ENCODE assay signal across 9 cellular contexts in the genomic region with DNA sequence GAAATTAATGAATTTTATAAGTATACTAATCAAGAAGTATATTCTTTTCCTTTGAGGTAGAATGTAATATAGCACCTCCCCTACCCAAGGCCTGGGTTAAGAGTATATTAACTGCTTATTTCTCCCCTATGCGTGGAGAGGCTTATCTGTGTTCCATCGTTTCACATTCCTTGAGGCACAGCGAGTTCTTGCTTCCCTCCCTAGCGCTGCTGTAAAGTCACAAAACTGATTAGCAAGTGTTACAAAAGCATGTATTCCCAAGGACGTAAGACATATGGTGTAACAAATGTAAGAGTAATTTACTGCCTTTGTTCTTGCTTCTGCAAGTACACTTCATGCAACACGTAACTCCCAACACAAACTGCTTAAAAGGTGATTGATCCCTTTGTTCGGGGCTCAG. TPM values are rescaled to one million over a fixed set of nuclear protein-coding genes. Genes with fewer than 3 reads are reported as not detected.
DNase-seq lines count a peak whose midpoint lies in the region; ATAC-seq and TF ChIP-seq lines count a peak whose summit lies in the region.
"Had no signal": no experiment of that assay in that cellular context is flagged by ENCODE, and none has a peak within 500 bp of the region (broad histone marks: within the 10 kb centered on the region; RNA-seq: fewer than 3 reads in every experiment).

No MANE protein-coding gene starts in this region.

- no peak for TF ChIP-seq POLR2A in thyroid gland (IDR thresholded peaks at IDR 0.05)

- peak overlapping the region; percentile 64; the same call in 1 of the 2 replicates for H3K9ac ChIP-seq in DND-41 (ENCODE audit: low read depth, low read length)

- H3K27me3 ChIP-seq in DND-41 (ENCODE audit: insufficient read depth, low read length, poor library complexity) (no peaks in the 10 kb centered on the region), osteoblast (ENCODE audit: insufficient read depth, low read length) (no peaks in the 10 kb centered on the region), thyroid gland (no peaks in the 10 kb centered on the region)
- no peaks in the 10 kb centered on the region for H3K27me3 ChIP-seq in effector memory CD4-positive, alpha-beta T cell (replicated peaks; ENCODE audit: control insufficient read depth, insufficient read depth, low read length, poor library complexity, severe bottlenecking)

- no peak overlapping the region for H3K4me3 ChIP-seq in DND-41 (ENCODE audit: low read depth in 1 of 2, low read length in 2 of 2)
- peak overlapping the region; percentile 95 for H3K4me3 ChIP-seq in effector memory CD4-positive, alpha-beta T cell (ENCODE audit: insufficient read depth, low read depth, low read length, poor library complexity, severe bottlenecking)
- H3K4me3 ChIP-seq in osteoblast (ENCODE audit: insufficient read depth, low read length), result peak overlapping the region; percentile 97
- peak overlapping the region in 1 of 3 donors; percentile 96 for H3K4me3 ChIP-seq in thyroid gland (replicated peaks in 1 of 3)

- H3K27ac ChIP-seq in DND-41 (ENCODE audit: low read length) (no peak overlapping the region), osteoblast (ENCODE audit: low read depth, low read length) (peak overlapping the region; percentile 96), thyroid gland (peak overlapping the region in 1 of 3 donors; percentile 99)
- H3K27ac ChIP-seq in effector memory CD4-positive, alpha-beta T cell (ENCODE audit: insufficient read depth, low read length, poor library complexity, severe bottlenecking), result peak overlapping the region; percentile 86

- H3K4me2 ChIP-seq in DND-41 (ENCODE audit: insufficient read depth, low read length) (no peak overlapping the region), osteoblast (ENCODE audit: insufficient read depth, low read length) (peak overlapping the region; percentile 90)

- H3K9me3 ChIP-seq in DND-41 (ENCODE audit: insufficient read depth, low read length, severe bottlenecking), result no peaks in the 10 kb centered on the region
- no peaks in the 10 kb centered on the region for H3K9me3 ChIP-seq in effector memory CD4-positive, alpha-beta T cell (ENCODE audit: control insufficient read depth, low read length)
- no peaks in the 10 kb centered on the region for H3K9me3 ChIP-seq in osteoblast (ENCODE audit: low read depth, low read length)
- no peaks in the 10 kb centered on the region for H3K9me3 ChIP-seq in thyroid gland

- 58 to 65% methylated on average over 7 of the region's 7 CpGs for WGBS in thyroid gland, 2 donors

- H4K20me1 ChIP-seq in DND-41 (ENCODE audit: insufficient read depth, low read length) (no peaks in the 10 kb centered on the region), osteoblast (ENCODE audit: insufficient read depth, low read length) (peaks cover 11% of the 10 kb centered on the region)

- DNase-seq in DND-41 (no peak), OCI-M1 (lab: John Stamatoyannopoulos, UW) (peak; percentile 94), osteoblast (ENCODE audit: insufficient read length, low spot score, missing footprints) (no peak), D341Med (ENCODE audit: low spot score) (no peak), thyroid gland (no peak)
- no peak for DNase-seq in effector memory CD4-positive, alpha-beta T cell
- DNase-seq in NK-92 treated with Interleukin-12 subunit alpha and Interleukin-12 subunit beta, amount 100 ng/mL, for 24 hours (lab: John Stamatoyannopoulos, UW), result no peak
- DNase-seq: activated CD4-positive, alpha-beta T cell treated with anti-CD3 and anti-CD28 coated beads, Interleukin-2, amount 50 U/mL, for 4 hours had no signal

- ATAC-seq in DND-41 (ENCODE audit: insufficient read depth, low read depth) (no peak), HG03571 (IDR thresholded peaks at IDR 0.05; ENCODE audit: unreplicated experiment) (no peak)

- H3K4me1 ChIP-seq in DND-41 (ENCODE audit: insufficient read depth, low read length), result peaks cover 29% of the 10 kb centered on the region
- peaks cover 9% of the 10 kb centered on the region for H3K4me1 ChIP-seq in effector memory CD4-positive, alpha-beta T cell (ENCODE audit: control insufficient read depth, insufficient read depth, low read length, poor library complexity, severe bottlenecking)
- H3K4me1 ChIP-seq in osteoblast (ENCODE audit: insufficient read depth, low read length), result peaks cover 18% of the 10 kb centered on the region
- H3K4me1 ChIP-seq in thyroid gland, result peaks cover 5 to 7% of the 10 kb centered on the region in 2 donors

- H2AFZ ChIP-seq in DND-41 (ENCODE audit: low read depth, low read length) (no peak overlapping the region), osteoblast (ENCODE audit: low read length) (peak overlapping the region; percentile 87)

- H3K79me2 ChIP-seq in DND-41 (ENCODE audit: insufficient read depth, low read length) (peaks cover 30% of the 10 kb centered on the region), osteoblast (ENCODE audit: insufficient read depth, low read length) (peaks cover 38% of the 10 kb centered on the region)

- intact Hi-C loops in thyroid gland (cut with DNase I), result no loop called here

- H3K36me3 ChIP-seq in DND-41 (ENCODE audit: insufficient read depth, low read length), result peaks cover 6% of the 10 kb centered on the region
- no peaks in the 10 kb centered on the region for H3K36me3 ChIP-seq in effector memory CD4-positive, alpha-beta T cell (ENCODE audit: control insufficient read depth, insufficient read depth, low read length)
- H3K36me3 ChIP-seq in osteoblast (ENCODE audit: insufficient read depth, low read length), result peaks cover 9% of the 10 kb centered on the region
- H3K36me3 ChIP-seq in thyroid gland, result no peaks in the 10 kb centered on the region

- TF ChIP-seq CTCF in DND-41 (IDR thresholded peaks at IDR 0.05; ENCODE audit: borderline replicate concordance, extremely low read depth, low read length, poor library complexity, severe bottlenecking), result no peak
- no peak for TF ChIP-seq CTCF in osteoblast (IDR thresholded peaks at IDR 0.05; ENCODE audit: extremely low read depth, low read depth, low read length)
- no peak for TF ChIP-seq CTCF in thyroid gland (IDR thresholded peaks at IDR 0.05)

RNA-seq across cellular contexts. Expression of a gene that starts 1.2 kb away (rescaled TPM):
- total RNA-seq in osteoblast (278 and 283 TPM in 2 replicates), thyroid gland (10 to 100 TPM; 46.9 to 89.1 (median 66.5) TPM)

RNA-seq across cellular contexts. Expression of a gene that starts 43.5 kb away (rescaled TPM):
- total RNA-seq in osteoblast (0.29 and 0.36 TPM in 2 replicates), thyroid gland (under 1 TPM in 3 of 4 donors, not detected in 1; 0.13 to 0.29 (median 0.20) TPM)

Comparison
In these comparisons a context has a peak if more than half of its experiments do, and no peak if none do; other contexts are left out.
1. H3K4me3 ChIP-seq: peak in effector memory CD4-positive, alpha-beta T cell (single experiment) and osteoblast (single experiment); none in DND-41 (0 of 2).